ENCODE assay signal across 15 cellular contexts in genomic region chr2:43905388-43905803, GRCh38.
DNase-seq lines count a peak whose midpoint lies in the region; ATAC-seq and TF ChIP-seq lines count a peak whose summit lies in the region.
"Had no signal": no experiment of that assay in that cellular context is flagged by ENCODE, and none has a peak within 500 bp of the region (broad histone marks: within the 10 kb centered on the region; RNA-seq: fewer than 3 reads in every experiment).

No MANE protein-coding gene starts in this region.

- no peak overlapping the region for H3K4me2 ChIP-seq in mesenchymal stem cell (ENCODE audit: low read length, poor library complexity, severe bottlenecking)

- no peak overlapping the region for H4K91ac ChIP-seq in mesenchymal stem cell (ENCODE audit: low read length)

- no peak for TF ChIP-seq CTCF in GM10248 (IDR thresholded peaks at IDR 0.05; ENCODE audit: control extremely low read depth, extremely low read depth, low read depth, missing control alignments)
- TF ChIP-seq CTCF in nephron progenitor cell (IDR thresholded peaks at IDR 0.05): no peak

- 97% methylated on average over 10 of the region's 10 CpGs for WGBS in mesenchymal stem cell

- H3K9ac ChIP-seq in mesenchymal stem cell (ENCODE audit: low read length): no peak overlapping the region

- peaks cover 2% of the 10 kb centered on the region for H3K4me1 ChIP-seq in mesenchymal stem cell (ENCODE audit: control insufficient read depth, insufficient read depth, low read depth, low read length)

- no peak overlapping the region for H2AK5ac ChIP-seq in mesenchymal stem cell (ENCODE audit: low read length, severe bottlenecking)

- H3K36me3 Mint-ChIP-seq in nephron progenitor cell (ENCODE audit: low read depth): peaks cover 65% of the 10 kb centered on the region

- H3K4ac ChIP-seq in mesenchymal stem cell (ENCODE audit: low read depth in 1 of 2, low read length in 2 of 2): no peak overlapping the region

- no peaks in the 10 kb centered on the region for H3K4me1 Mint-ChIP-seq in nephron progenitor cell
- H3K4me1 Mint-ChIP-seq: nephron had no signal

- no peak overlapping the region for H3K23ac ChIP-seq in mesenchymal stem cell (ENCODE audit: low read length in 2 of 2)

- H4K8ac ChIP-seq in mesenchymal stem cell (ENCODE audit: low read length): no peak overlapping the region

- peaks cover 19% of the 10 kb centered on the region for H3K79me1 ChIP-seq in mesenchymal stem cell (replicated peaks; ENCODE audit: low read length, poor library complexity, severe bottlenecking)

- no peak overlapping the region for H2BK15ac ChIP-seq in mesenchymal stem cell (ENCODE audit: low read depth, poor library complexity, severe bottlenecking)

- H3K18ac ChIP-seq in mesenchymal stem cell (ENCODE audit: low read depth in 1 of 2, low read length in 2 of 2): no peak overlapping the region

- H3K4me3 ChIP-seq in mesenchymal stem cell (ENCODE audit: insufficient read depth in 1 of 2, low read depth in 1 of 2, low read length in 2 of 2): no peak overlapping the region
- H3K4me3 ChIP-seq: K562 had no signal

- DNase-seq in GM10248 (ENCODE audit: extremely low spot score): peak; percentile 18
- peak; percentile 22 for DNase-seq in RPMI7951 (ENCODE audit: low read depth)
- DNase-seq in mesenchymal stem cell: no peak
- DNase-seq in nephron progenitor cell: no peak
- DNase-seq in NCI-H2029 treated with DMSO at 0.1 percent for 48 hours (lab: John Stamatoyannopoulos, UW): no peak
- DNase-seq in GF-D8 (lab: John Stamatoyannopoulos, UW): no peak
- DNase-seq: activated CD8-positive, alpha-beta memory T cell treated with anti-CD3 and anti-CD28 coated beads, Interleukin-2, amount 50 U/mL, for 4 hours; amniotic stem cell; CD4-positive, CD25-positive, alpha-beta regulatory T cell; GOT3; stimulated activated naive CD4-positive, alpha-beta T cell treated with Interleukin-2 at 50 U/mL for 16 hours had no signal

- peaks cover 3 to 70% of the 10 kb centered on the region in 2 experiments for H3K36me3 ChIP-seq in mesenchymal stem cell (ENCODE audit: control insufficient read depth in 1 of 2, insufficient read depth in 2 of 2, low read depth in 1 of 2, low read length in 2 of 2)

- H3K27me3 ChIP-seq in mesenchymal stem cell (ENCODE audit: control insufficient read depth in 1 of 2, insufficient read depth in 1 of 2, low read length in 2 of 2): no peaks in the 10 kb centered on the region

- no peak overlapping the region for H3K27ac Mint-ChIP-seq in nephron progenitor cell
- H3K27ac Mint-ChIP-seq: dendritic cell treated with granulocyte-macrophage colony-stimulating factor and Interleukin-4, amounts not matched to agents 40 ng/mL and 50 ng/mL, for 4 days; nephron had no signal

- no peak overlapping the region for H2BK12ac ChIP-seq in mesenchymal stem cell (ENCODE audit: low read length in 2 of 2)

- H2BK5ac ChIP-seq in mesenchymal stem cell (ENCODE audit: low read depth, low read length, poor library complexity, severe bottlenecking): no peak overlapping the region

- no peak overlapping the region for H3K14ac ChIP-seq in mesenchymal stem cell (ENCODE audit: low read length in 2 of 2)

- no peaks in the 10 kb centered on the region for H3K9me3 ChIP-seq in mesenchymal stem cell (ENCODE audit: control insufficient read depth, low read length)

- CTCF ChIA-PET in GM10248 (lab: Yijun Ruan, JAX): interaction anchor here (0.8 to 3.2 kb wide), 4 partner anchors 13 to 59 kb away, joined by 3 to 18 read pairs (median 4); no protein-coding TSS in a partner anchor

- peak overlapping the region; percentile 83 for H3K27ac ChIP-seq in mesenchymal stem cell (ENCODE audit: low read length, poor library complexity, severe bottlenecking)

- peak; percentile 60 for ATAC-seq in GM21619 (IDR thresholded peaks at IDR 0.05; ENCODE audit: unreplicated experiment)
- ATAC-seq: K562 had no signal

- no peak overlapping the region for H2AFZ ChIP-seq in mesenchymal stem cell (ENCODE audit: low read depth, low read length)

- POLR2A ChIA-PET in GM10248 (lab: Yijun Ruan, JAX): no interaction called here

- H3K27me3 Mint-ChIP-seq in nephron progenitor cell (ENCODE audit: low read depth, poor library complexity): no peaks in the 10 kb centered on the region
- H3K27me3 Mint-ChIP-seq: CD4-positive, CD25-positive, alpha-beta regulatory T cell; dendritic cell treated with granulocyte-macrophage colony-stimulating factor and Interleukin-4, amounts not matched to agents 40 ng/mL and 50 ng/mL, for 4 days had no signal

- H3K9me3 Mint-ChIP-seq in nephron progenitor cell: no peaks in the 10 kb centered on the region
- H3K9me3 Mint-ChIP-seq: CD4-positive, CD25-positive, alpha-beta regulatory T cell; dendritic cell treated with granulocyte-macrophage colony-stimulating factor and Interleukin-4, amounts not matched to agents 40 ng/mL and 50 ng/mL, for 4 days; nephron had no signal

- H3K4me3 Mint-ChIP-seq in nephron progenitor cell: no peak overlapping the region
- H3K4me3 Mint-ChIP-seq: CD4-positive, CD25-positive, alpha-beta regulatory T cell; dendritic cell treated with granulocyte-macrophage colony-stimulating factor and Interleukin-4, amounts not matched to agents 40 ng/mL and 50 ng/mL, for 4 days; nephron had no signal

- H2BK120ac ChIP-seq in mesenchymal stem cell (ENCODE audit: low read depth, low read length): no peak overlapping the region

Comparison
In these comparisons a context has a peak if more than half of its experiments do, and no peak if none do; other contexts are left out.
1. DNase-seq: peak in GM10248 (single experiment) and RPMI7951 (single experiment); none in mesenchymal stem cell (single experiment), nephron progenitor cell (single experiment), NCI-H2029 treated with DMSO at 0.1 percent for 48 hours (single experiment) and GF-D8 (single experiment).